In the genomic region with DNA sequence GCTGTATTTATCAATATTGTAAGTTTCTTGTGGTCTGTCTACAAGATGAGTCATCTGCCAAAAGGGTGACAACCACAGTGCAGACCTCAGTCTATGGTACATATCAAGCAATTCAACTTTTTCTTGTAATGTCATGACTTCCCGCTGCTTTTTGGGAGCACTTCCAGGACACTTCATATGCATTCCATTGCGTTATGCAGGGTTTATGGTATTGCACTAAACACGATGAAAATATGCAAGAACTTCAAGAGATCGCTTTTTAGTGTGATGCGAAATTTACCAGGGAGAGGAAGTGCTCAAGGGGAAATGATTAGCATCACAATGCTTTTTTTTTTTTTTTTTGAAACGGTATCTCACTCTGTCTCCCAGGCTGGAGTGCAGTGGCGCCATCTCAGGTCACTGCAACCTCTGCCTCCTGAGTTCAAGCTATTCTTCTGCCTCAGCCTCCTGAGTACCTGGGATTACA, we compare ENCODE assay signal across 13 cellular contexts.
DNase-seq lines count a peak whose midpoint lies in the region; ATAC-seq, FAIRE-seq and TF ChIP-seq lines count a peak whose summit lies in the region.
"Had no signal": no experiment of that assay in that cellular context is flagged by ENCODE, and none has a peak within 500 bp of the region (broad histone marks: within the 10 kb centered on the region; RNA-seq: fewer than 3 reads in every experiment).

No MANE protein-coding gene starts in this region.

- no peaks in the 10 kb centered on the region for H3K36me3 Mint-ChIP-seq in activated CD8-positive, alpha-beta T cell treated with anti-CD3 and anti-CD28 coated beads for 36 hours (ENCODE audit: low read depth)

- peaks cover 0 to 1% (median 0%) of the 10 kb centered on the region in 4 experiments; a peak in 1 of 7 replicates for H3K27me3 ChIP-seq in H1 (replicated peaks in 1 of 4; ENCODE audit: control insufficient read depth in 3 of 4, extremely low read depth in 1 of 4, insufficient read depth in 3 of 4, low read length in 3 of 4)

- peak; percentile 25 to 37; a peak in 2 of 4 replicates for TF ChIP-seq RAD21 in H1 (IDR thresholded peaks at IDR 0.05 in 1 of 2, conservative IDR thresholded peaks at IDR 0.05 in 1 of 2; ENCODE audit: low read depth in 2 of 2, low read length in 2 of 2)

- H2AFZ ChIP-seq in H1 (ENCODE audit: low read length) = no peak overlapping the region

- H3K23me2 ChIP-seq in H1 (ENCODE audit: low read depth, low read length) = no peaks in the 10 kb centered on the region

- no peak overlapping the region for H2BK120ac ChIP-seq in H1 (replicated peaks; ENCODE audit: low read depth, low read length)

- H2AK5ac ChIP-seq in H1 (ENCODE audit: low read depth, low read length) = no peak overlapping the region

- H4K20me1 ChIP-seq in H1 (replicated peaks in 1 of 2; ENCODE audit: control insufficient read depth in 1 of 2, insufficient read depth in 2 of 2, low read length in 2 of 2) = no peaks in the 10 kb centered on the region

- H3K27ac ChIP-seq in H1 (ENCODE audit: low read depth, low read length) = no peak overlapping the region

- H3K9ac ChIP-seq in H1 (replicated peaks in 1 of 4; ENCODE audit: extremely low read depth in 1 of 4, low read depth in 3 of 4, low read length in 3 of 4) = no peak overlapping the region

- H3K27ac Mint-ChIP-seq in activated CD8-positive, alpha-beta T cell treated with anti-CD3 and anti-CD28 coated beads for 36 hours = no peak overlapping the region
- H3K27ac Mint-ChIP-seq: activated CD4-positive, alpha-beta T cell treated with anti-CD3 and anti-CD28 coated beads, Interleukin-2, amount 10 ng/mL, durations not matched to agents 24 days and 14 days had no signal

- H3K4me1 ChIP-seq in H1 (replicated peaks in 1 of 4; ENCODE audit: control insufficient read depth in 3 of 4, insufficient read depth in 4 of 4, low read length in 3 of 4) = peaks cover 0 to 5% (median 0%) of the 10 kb centered on the region in 4 experiments; a peak in 2 of 7 replicates

- H4K8ac ChIP-seq in H1 (ENCODE audit: extremely low read depth, insufficient read depth, low read length) = no peak overlapping the region

- no peaks in the 10 kb centered on the region for H3K79me1 ChIP-seq in H1 (ENCODE audit: low read depth, low read length)

- no peak overlapping the region for H3K4me3 ChIP-seq in H1 (ENCODE audit: extremely low read depth in 1 of 4, insufficient read depth in 2 of 4, low read depth in 3 of 4, low read length in 4 of 4)
- H3K4me3 ChIP-seq: mucosa of descending colon had no signal

- no peak overlapping the region for H2BK12ac ChIP-seq in H1 (ENCODE audit: low read depth, low read length)

- no peaks in the 10 kb centered on the region for H3K36me3 ChIP-seq in H1 (ENCODE audit: control insufficient read depth in 2 of 4, insufficient read depth in 4 of 4, low read length in 3 of 4)

- no peaks in the 10 kb centered on the region for H3K9me3 ChIP-seq in H1 (ENCODE audit: insufficient read depth in 2 of 2, low read depth in 1 of 2, low read length in 1 of 2)
- H3K9me3 ChIP-seq: mucosa of descending colon had no signal

- no peak for TF ChIP-seq POLR2A in H1 (IDR thresholded peaks at IDR 0.05; ENCODE audit: control extremely low read depth in 1 of 2, low read depth in 2 of 2, low read length in 2 of 2)

- no peak overlapping the region for H2BK20ac ChIP-seq in H1 (ENCODE audit: low read length)

- H2BK5ac ChIP-seq in H1 (ENCODE audit: low read depth, low read length) = no peak overlapping the region

- ATAC-seq in activated CD8-positive, alpha-beta T cell treated with anti-CD3 and anti-CD28 coated beads for 36 hours = no peak
- ATAC-seq: mucosa of descending colon had no signal

- H3K23ac ChIP-seq in H1 (ENCODE audit: insufficient read length) = no peak overlapping the region

- peak; percentile 55 for FAIRE-seq in H1 (lab: Jason Lieb, UNC)

- intact Hi-C loops in activated CD8-positive, alpha-beta T cell treated with anti-CD3 and anti-CD28 coated beads for 36 hours (cut with micrococcal nuclease) = no loop called here

- TF ChIP-seq CTCF in H1 (IDR thresholded peaks at IDR 0.05; ENCODE audit: control extremely low read depth in 1 of 3, insufficient read depth in 1 of 3, low read depth in 1 of 3, low read length in 3 of 3) = peak in 2 of 3 experiments; percentile 32 to 43; a peak in 3 of 4 replicates
- no peak for TF ChIP-seq CTCF in activated CD8-positive, alpha-beta T cell treated with anti-CD3 and anti-CD28 coated beads for 36 hours (IDR thresholded peaks at IDR 0.05)

- H2BK15ac ChIP-seq in H1 (ENCODE audit: low read length) = no peak overlapping the region

- H3K4me3 Mint-ChIP-seq in activated CD8-positive, alpha-beta T cell treated with anti-CD3 and anti-CD28 coated beads for 36 hours = no peak overlapping the region
- H3K4me3 Mint-ChIP-seq: activated CD4-positive, alpha-beta T cell treated with anti-CD3 and anti-CD28 coated beads, Interleukin-2, amount 10 ng/mL, durations not matched to agents 24 days and 14 days had no signal

- no peak overlapping the region for H3K18ac ChIP-seq in H1 (ENCODE audit: extremely low read depth, low read length)

- POLR2A ChIA-PET in H1 (lab: Charles Lee; ENCODE audit: partially characterized antibody) = no interaction called here
- POLR2A ChIA-PET in activated CD8-positive, alpha-beta T cell treated with anti-CD3 and anti-CD28 coated beads for 36 hours (lab: Charles Lee) = no interaction called here

- no peaks in the 10 kb centered on the region for H3K4me1 Mint-ChIP-seq in activated CD8-positive, alpha-beta T cell treated with anti-CD3 and anti-CD28 coated beads for 36 hours (ENCODE audit: low read depth)
- H3K4me1 Mint-ChIP-seq: activated CD4-positive, alpha-beta T cell treated with anti-CD3 and anti-CD28 coated beads, Interleukin-2, amount 10 ng/mL, durations not matched to agents 24 days and 14 days had no signal

- H4K5ac ChIP-seq in H1 (ENCODE audit: insufficient read length, low read depth, low read length) = no peak overlapping the region

- H3K79me2 ChIP-seq in H1 (ENCODE audit: control insufficient read depth in 1 of 2, insufficient read depth in 2 of 2, low read length in 2 of 2) = no peaks in the 10 kb centered on the region

- no peak overlapping the region for H3K4ac ChIP-seq in H1 (replicated peaks; ENCODE audit: insufficient read length, low read depth, low read length)

- no peaks in the 10 kb centered on the region for H3K9me3 Mint-ChIP-seq in activated CD8-positive, alpha-beta T cell treated with anti-CD3 and anti-CD28 coated beads for 36 hours
- H3K9me3 Mint-ChIP-seq: activated CD4-positive, alpha-beta T cell treated with anti-CD3 and anti-CD28 coated beads, Interleukin-2, amount 10 ng/mL, durations not matched to agents 24 days and 14 days had no signal

- CTCF ChIA-PET in H1 (lab: Charles Lee; ENCODE audit: partially characterized antibody) = interaction anchor here (0.6 to 1.4 kb wide), 10 partner anchors 10 to 124 kb away, joined by 3 to 5 read pairs (median 3); no protein-coding TSS in a partner anchor
- CTCF ChIA-PET in activated CD8-positive, alpha-beta T cell treated with anti-CD3 and anti-CD28 coated beads for 36 hours (lab: Charles Lee) = no interaction called here

- no peak overlapping the region for H3K56ac ChIP-seq in H1 (replicated peaks; ENCODE audit: insufficient read length, low read depth, low read length)

- no peak overlapping the region for H3K14ac ChIP-seq in H1 (ENCODE audit: insufficient read length)

- H4K91ac ChIP-seq in H1 (replicated peaks; ENCODE audit: insufficient read length, low read length) = no peak overlapping the region

- no peak for TF ChIP-seq EP300 in H1 (IDR thresholded peaks at IDR 0.05; ENCODE audit: borderline replicate concordance in 1 of 2, low read depth in 2 of 2, low read length in 2 of 2)

- no peak overlapping the region for H3K4me2 ChIP-seq in H1 (ENCODE audit: insufficient read depth in 1 of 2, low read depth in 2 of 2, low read length in 2 of 2)

- H3K27me3 Mint-ChIP-seq in activated CD8-positive, alpha-beta T cell treated with anti-CD3 and anti-CD28 coated beads for 36 hours = peaks cover 4% of the 10 kb centered on the region
- H3K27me3 Mint-ChIP-seq: activated CD4-positive, alpha-beta T cell treated with anti-CD3 and anti-CD28 coated beads, Interleukin-2, amount 10 ng/mL, durations not matched to agents 24 days and 14 days had no signal

- peak; percentile 73 to 77 for DNase-seq in AML-193 (lab: John Stamatoyannopoulos, UW)
- peak; percentile 71 for DNase-seq in HS-27A (ENCODE audit: low read depth)
- DNase-seq in OCI-M1 (lab: John Stamatoyannopoulos, UW) = peak; percentile 83
- no peak for DNase-seq in H1 (ENCODE audit: low read depth in 1 of 2, low spot score in 2 of 2)
- DNase-seq in activated naive CD4-positive, alpha-beta T cell treated with Interleukin-2 at 50 U/mL for 16 hours = no peak
- DNase-seq in DMS 273 treated with DMSO at 0.1 percent for 48 hours (lab: John Stamatoyannopoulos, UW) = no peak
- DNase-seq in NCI-H774 (lab: John Stamatoyannopoulos, UW) = no peak
- no peak for DNase-seq in activated CD8-positive, alpha-beta T cell treated with anti-CD3 and anti-CD28 coated beads for 36 hours
- DNase-seq: activated gamma-delta T cell, mucosa of descending colon, NCI-H1105 treated with DMSO at 0.1 percent for 48 hours, posterior cingulate gyrus had no signal

- 52% methylated on average over 7 of the region's 7 CpGs; no CpG with 5 or more reads in 1 of the 2 experiments for WGBS in H1 (ENCODE audit: extremely low coverage in 1 of 2, insufficient coverage in 1 of 2, insufficient read length in 1 of 2, insufficient replicate concordance in 2 of 2, low coverage in 1 of 2, low lambda C conversion rate in 2 of 2, missing lambda C conversion rate in 1 of 2), 2 experiments

TF ChIP-seq in H1, 55 proteins besides CTCF, POLR2A, EP300 and RAD21:
- no peak for TF ChIP-seq HDAC2 (IDR thresholded peaks at IDR 0.05; ENCODE audit: borderline replicate concordance in 1 of 2, low read depth in 2 of 2, low read length in 2 of 2)
- TF ChIP-seq ATF3 (IDR thresholded peaks at IDR 0.05; ENCODE audit: insufficient read depth, low read depth, low read length) = no peak
- TF ChIP-seq ATF2 (IDR thresholded peaks at IDR 0.05; ENCODE audit: low read length) = no peak
TF ChIP-seq in H1: peak in this region for 0.

Comparison
In these comparisons a context has a peak if more than half of its experiments do, and no peak if none do; other contexts are left out.
1. DNase-seq: peak in AML-193 (2 of 2), HS-27A (single experiment) and OCI-M1 (single experiment); none in H1 (0 of 2), activated naive CD4-positive, alpha-beta T cell treated with Interleukin-2 at 50 U/mL for 16 hours (single experiment), DMS 273 treated with DMSO at 0.1 percent for 48 hours (single experiment), NCI-H774 (single experiment) and activated CD8-positive, alpha-beta T cell treated with anti-CD3 and anti-CD28 coated beads for 36 hours (single experiment).